8 cellular contexts compared by ENCODE assay signal in the genomic region with DNA sequence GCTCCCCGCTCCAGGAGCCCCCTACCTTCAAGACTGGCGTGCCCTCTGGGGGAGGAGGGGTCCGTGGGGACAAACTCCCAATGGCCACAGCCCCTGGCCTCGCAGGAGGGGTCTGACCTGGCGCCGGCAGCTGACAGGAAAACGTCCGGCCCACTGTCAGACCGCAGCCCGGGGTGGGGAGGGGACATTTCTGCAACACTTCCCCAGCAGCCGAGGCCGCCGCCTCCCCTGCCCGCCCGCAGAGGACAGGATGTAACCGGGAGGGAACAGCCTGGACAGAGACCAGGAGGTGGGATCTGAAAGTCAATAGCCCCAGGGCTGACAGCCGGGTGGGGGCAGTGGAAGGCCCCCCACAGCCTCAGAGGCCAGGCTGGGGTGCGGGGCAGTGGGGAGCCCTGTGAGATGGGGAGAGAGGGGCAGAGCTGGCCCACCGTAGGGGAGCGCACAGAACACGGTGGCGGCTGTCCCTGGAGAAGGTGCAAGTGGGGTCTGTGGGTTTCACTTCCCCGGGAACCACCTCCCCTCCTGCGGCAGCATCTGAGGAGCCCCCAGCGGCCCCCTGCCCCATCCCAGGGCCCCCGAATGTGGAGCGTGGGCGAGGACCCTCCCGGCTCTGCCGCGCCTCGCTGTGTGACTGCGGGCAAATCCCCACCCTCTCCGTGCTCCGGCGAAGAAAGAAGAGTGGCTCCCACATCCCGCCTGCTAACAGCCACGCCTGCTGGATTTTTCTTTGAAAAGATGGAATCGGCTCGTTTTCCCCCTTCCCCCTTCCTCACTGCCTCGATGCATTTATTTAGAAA. TPM values are rescaled to one million over a fixed set of nuclear protein-coding genes. Genes with fewer than 3 reads are reported as not detected.
DNase-seq lines count a peak whose midpoint lies in the region; ATAC-seq, FAIRE-seq and TF ChIP-seq lines count a peak whose summit lies in the region.

A gene with protein sequence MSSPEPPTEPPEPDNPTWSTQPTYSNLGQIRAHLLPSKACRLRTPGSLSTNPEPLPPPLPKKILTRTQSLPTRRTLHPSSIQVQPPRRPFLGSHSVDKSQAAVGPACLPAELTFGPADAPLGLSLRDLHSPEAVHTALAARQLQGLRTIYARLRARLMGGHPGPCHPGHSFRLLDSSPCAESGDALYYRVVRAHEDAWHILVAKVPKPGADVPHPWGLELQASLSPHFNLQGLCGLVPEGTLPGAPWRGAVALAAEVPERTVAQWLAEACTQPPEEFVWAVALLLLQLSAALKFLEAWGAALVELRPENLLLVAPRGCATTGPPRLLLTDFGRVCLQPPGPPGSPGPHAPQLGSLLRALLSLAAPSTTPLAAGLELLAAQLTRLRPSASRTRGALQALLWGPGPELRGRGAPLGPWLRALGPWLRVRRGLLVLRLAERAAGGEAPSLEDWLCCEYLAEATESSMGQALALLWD (minus strand): TSS at position 114 of the 800 bp plus-strand sequence. CDS start 1,244 bp downstream, outside the sequence.

- no peak within 1 kb of the TSS for H3K4me3 ChIP-seq in IMR-90 (ENCODE audit: insufficient read depth, low read depth, low read length)
- peak within 1 kb of the TSS; percentile 11; the same call in 1 of the 2 replicates for H3K4me3 ChIP-seq in K562
- no peak within 1 kb of the TSS for H3K4me3 ChIP-seq in MM.1S (ENCODE audit: low read length)

- ATAC-seq in IMR-90 (ENCODE audit: low read depth) (peak; percentile 85), K562 (peak; percentile 86)
- ATAC-seq in stimulated activated effector memory CD8-positive, alpha-beta T cell treated with anti-CD3 and anti-CD28 coated beads, Interleukin-12 subunit alpha, Interleukin-12 subunit beta, amount 100 ng/mL, for 72 hours = peak; percentile 58

- FAIRE-seq in K562 (lab: Jason Lieb, UNC) = no peak

- in situ Hi-C loops in IMR-90 (cut with MboI; ENCODE audit: low sequenced_read_pairs) (no loop called here), K562 (cut with MboI) (loop anchor here (5.0 kb wide), 1 partner anchor 105 kb away; no protein-coding TSS in a partner anchor)

- TF ChIP-seq POLR2A in IMR-90 (IDR thresholded peaks at IDR 0.05; ENCODE audit: low read depth, low read length) = no peak
- TF ChIP-seq POLR2A in K562 (conservative IDR thresholded peaks at IDR 0.05) = no peak

- peak within 1 kb of the TSS; percentile 37 for H3K4ac ChIP-seq in IMR-90 (ENCODE audit: low read depth, low read length)

- H3K27ac ChIP-seq in IMR-90 (ENCODE audit: insufficient read depth, low read length) = peak within 1 kb of the TSS; percentile 52; the same call in 1 of the 2 replicates
- peak within 1 kb of the TSS; percentile 10; the same call in 1 of the 3 replicates for H3K27ac ChIP-seq in K562 (ENCODE audit: extremely low read depth, low read depth, low read length)
- peak within 1 kb of the TSS; percentile 71 for H3K27ac ChIP-seq in layer of hippocampus (ENCODE audit: low read depth, low read length)
- no peak within 1 kb of the TSS for H3K27ac ChIP-seq in MM.1S (ENCODE audit: low read length)

- H3K9ac ChIP-seq in IMR-90 (ENCODE audit: low read depth, low read length) (peak within 1 kb of the TSS; percentile 32; the same call in 1 of the 2 replicates), K562 (ENCODE audit: insufficient read depth in 1 of 2, low read depth in 2 of 2, low read length in 2 of 2) (peak within 1 kb of the TSS in 1 of 2 experiments; percentile 90; a peak in 3 of 4 replicates), MM.1S (ENCODE audit: low read length) (no peak within 1 kb of the TSS)

- H3K27me3 ChIP-seq in IMR-90 (ENCODE audit: control insufficient read depth, insufficient read depth, low read length) (peaks cover 11% of the 10 kb centered on the region), K562 (ENCODE audit: control insufficient read depth in 2 of 2, insufficient read depth in 2 of 2, low read length in 2 of 2) (no peaks in the 10 kb centered on the region), layer of hippocampus (ENCODE audit: control insufficient read depth, insufficient read depth, low read length) (no peaks in the 10 kb centered on the region), MM.1S (replicated peaks; ENCODE audit: insufficient read depth, low read length) (0 out of 2 replicates have a peak, but pooled peaks cover 4% of the 10 kb centered on the region)

- CTCF ChIA-PET in IMR-90 (lab: Yijun Ruan, JAX) (no interaction called here), K562 (lab: Yijun Ruan, JAX; ENCODE audit: low intra/inter-chr PET ratio) (no interaction called here)

- peak; percentile 84 for DNase-seq in CD14-positive monocyte (ENCODE audit: low spot score)
- peak; percentile 24 for DNase-seq in IMR-90
- DNase-seq in K562 (ENCODE audit: extremely low read depth in 1 of 4, low spot score in 3 of 4) = peak; percentile 56 to 75 (median 64)
- DNase-seq in stimulated activated effector memory CD8-positive, alpha-beta T cell treated with anti-CD3 and anti-CD28 coated beads, Interleukin-12 subunit alpha, Interleukin-12 subunit beta, amount 100 ng/mL, for 72 hours (ENCODE audit: low spot score in 2 of 2) = no peak
- no peak for DNase-seq in NCI-H226
- DNase-seq in NCI-H1436 treated with DMSO at 0.1 percent for 48 hours (lab: John Stamatoyannopoulos, UW) = no peak
- no peak for DNase-seq in MM.1S

- peaks cover 12 to 30% of the 10 kb centered on the region in 2 donors for H3K36me3 Mint-ChIP-seq in CD14-positive monocyte
- peaks cover 35% of the 10 kb centered on the region for H3K36me3 Mint-ChIP-seq in stimulated activated effector memory CD8-positive, alpha-beta T cell treated with anti-CD3 and anti-CD28 coated beads, Interleukin-12 subunit alpha, Interleukin-12 subunit beta, amount 100 ng/mL, for 72 hours

- peak within 1 kb of the TSS; percentile 92 for H2AFZ ChIP-seq in IMR-90 (replicated peaks; ENCODE audit: low read length, poor library complexity)
- peak within 1 kb of the TSS; percentile 49 for H2AFZ ChIP-seq in K562 (ENCODE audit: low read depth, low read length)
- H2AFZ ChIP-seq in MM.1S (ENCODE audit: low read length) = no peak within 1 kb of the TSS

- peaks cover under 1% of the 10 kb centered on the region for H4K20me1 ChIP-seq in IMR-90 (ENCODE audit: insufficient read depth, low read length)
- H4K20me1 ChIP-seq in K562 (replicated peaks; ENCODE audit: control insufficient read depth, insufficient read depth, low read length) = no peaks in the 10 kb centered on the region
- no peaks in the 10 kb centered on the region for H4K20me1 ChIP-seq in MM.1S (ENCODE audit: insufficient read depth, low read length)

- no TSS peak for BruUV-seq in IMR-90 (replicated peaks; lab: Mats Ljungman, UMichigan)
- BruUV-seq in K562 (replicated peaks; lab: Mats Ljungman, UMichigan) = no TSS peak

- H2AK9ac ChIP-seq in IMR-90 (replicated peaks; ENCODE audit: low read depth, low read length, poor library complexity) = peak within 1 kb of the TSS; percentile 91

- H3K79me1 ChIP-seq in IMR-90 (ENCODE audit: low read depth in 1 of 2, low read length in 2 of 2) = peaks cover 0 to under 1% of the 10 kb centered on the region in 2 experiments; a peak in 1 of 4 replicates

- no peak within 1 kb of the TSS for H2BK20ac ChIP-seq in IMR-90 (ENCODE audit: low read depth, low read length)

- peak within 1 kb of the TSS; percentile 44; the same call in 1 of the 2 replicates for H4K5ac ChIP-seq in IMR-90 (ENCODE audit: low read depth, low read length)

- H3K27ac Mint-ChIP-seq in CD14-positive monocyte = peak within 1 kb of the TSS; percentile 87 to 94 (median 92)
- H3K27ac Mint-ChIP-seq in stimulated activated effector memory CD8-positive, alpha-beta T cell treated with anti-CD3 and anti-CD28 coated beads, Interleukin-12 subunit alpha, Interleukin-12 subunit beta, amount 100 ng/mL, for 72 hours = peak within 1 kb of the TSS; percentile 85

- H3K9me3 Mint-ChIP-seq in CD14-positive monocyte = peaks cover 0 to 4% (median 0%) of the 10 kb centered on the region in 7 donors
- H3K9me3 Mint-ChIP-seq in stimulated activated effector memory CD8-positive, alpha-beta T cell treated with anti-CD3 and anti-CD28 coated beads, Interleukin-12 subunit alpha, Interleukin-12 subunit beta, amount 100 ng/mL, for 72 hours = no peaks in the 10 kb centered on the region

- H2BK120ac ChIP-seq in IMR-90 (ENCODE audit: low read depth, low read length) = peak within 1 kb of the TSS; percentile 41; the same call in 1 of the 2 replicates

- no peaks in the 10 kb centered on the region for H3K9me2 ChIP-seq in MM.1S (replicated peaks; ENCODE audit: insufficient read depth, low read length)

- H3K4me1 Mint-ChIP-seq in CD14-positive monocyte = peaks cover 43% of the 10 kb centered on the region
- peaks cover 15% of the 10 kb centered on the region for H3K4me1 Mint-ChIP-seq in stimulated activated effector memory CD8-positive, alpha-beta T cell treated with anti-CD3 and anti-CD28 coated beads, Interleukin-12 subunit alpha, Interleukin-12 subunit beta, amount 100 ng/mL, for 72 hours

- H3K4me1 ChIP-seq in IMR-90 (ENCODE audit: control insufficient read depth, insufficient read depth, low read length) (peaks cover 7% of the 10 kb centered on the region), K562 (replicated peaks in 1 of 2; ENCODE audit: control insufficient read depth in 2 of 2, insufficient read depth in 2 of 2, low read length in 2 of 2) (peaks cover 0 to 27% of the 10 kb centered on the region in 2 experiments; a peak in 3 of 5 replicates), MM.1S (ENCODE audit: low read length) (no peaks in the 10 kb centered on the region)

- no peak within 1 kb of the TSS for H3K18ac ChIP-seq in IMR-90 (ENCODE audit: low read depth, low read length)

- H3K14ac ChIP-seq in IMR-90 (replicated peaks; ENCODE audit: low read depth, low read length) = 0 out of 2 replicates have a peak within 1 kb of the TSS, but pooled peaks have one; percentile 33

- no peak within 1 kb of the TSS for H2BK5ac ChIP-seq in IMR-90 (ENCODE audit: low read depth, low read length, poor library complexity, severe bottlenecking)

- H3K56ac ChIP-seq in IMR-90 (ENCODE audit: extremely low read depth, insufficient read depth, low read length) = no peak within 1 kb of the TSS

- no peaks in the 10 kb centered on the region for H3F3A ChIP-seq in MM.1S (ENCODE audit: insufficient read depth, low read length)

- H4K8ac ChIP-seq in IMR-90 (ENCODE audit: low read depth in 2 of 2, low read length in 2 of 2) = peak within 1 kb of the TSS; percentile 61 to 78; a peak in 3 of 4 replicates

- 0 out of 2 replicates have a peak within 1 kb of the TSS, but pooled peaks have one; percentile 25 for H3K23ac ChIP-seq in IMR-90 (ENCODE audit: low read depth, low read length)

- intact Hi-C loops in CD14-positive monocyte (cut with micrococcal nuclease) = loop anchor here in 1 of 2 donors (10.0 kb wide), 1 partner anchor 113 kb away; no protein-coding TSS in a partner anchor
- intact Hi-C loops in IMR-90 (cut with micrococcal nuclease) = no loop called here
- intact Hi-C loops in K562 (cut with micrococcal nuclease) = no loop called here

- H3K9me3 ChIP-seq in IMR-90 (ENCODE audit: control insufficient read depth, insufficient read depth, low read length) (no peaks in the 10 kb centered on the region), K562 (replicated peaks; ENCODE audit: control insufficient read depth, insufficient read depth, low read depth, low read length) (no peaks in the 10 kb centered on the region), MM.1S (replicated peaks; ENCODE audit: insufficient read depth, low read length) (no peaks in the 10 kb centered on the region)

- dilution Hi-C loops in IMR-90 (cut with HindIII; ENCODE audit: low sequenced_read_pairs, unreplicated experiment) = no loop called here

- TF ChIP-seq CTCF in CD14-positive monocyte (IDR thresholded peaks at IDR 0.05) = no peak
- no peak for TF ChIP-seq CTCF in IMR-90 (conservative IDR thresholded peaks at IDR 0.05; ENCODE audit: low read depth, low read length)
- no peak for TF ChIP-seq CTCF in K562 (IDR thresholded peaks at IDR 0.05 in 2 of 3, conservative IDR thresholded peaks at IDR 0.05 in 1 of 3; ENCODE audit: insufficient read depth in 2 of 3, low read depth in 1 of 3, low read length in 3 of 3)
- no peak for TF ChIP-seq CTCF in MM.1S (IDR thresholded peaks at IDR 0.05; ENCODE audit: low read length)

- H3K4me3 Mint-ChIP-seq in CD14-positive monocyte = peak within 1 kb of the TSS; percentile 88 to 94
- peak within 1 kb of the TSS; percentile 73 for H3K4me3 Mint-ChIP-seq in stimulated activated effector memory CD8-positive, alpha-beta T cell treated with anti-CD3 and anti-CD28 coated beads, Interleukin-12 subunit alpha, Interleukin-12 subunit beta, amount 100 ng/mL, for 72 hours

- no peak within 1 kb of the TSS for H2BK15ac ChIP-seq in IMR-90 (ENCODE audit: low read depth, low read length)

- H3K79me2 ChIP-seq in K562 (ENCODE audit: control insufficient read depth, insufficient read depth, low read length) (no peaks in the 10 kb centered on the region), MM.1S (ENCODE audit: low read length) (no peaks in the 10 kb centered on the region)

- H3K36me3 ChIP-seq in IMR-90 (ENCODE audit: control insufficient read depth, insufficient read depth, low read length) (no peaks in the 10 kb centered on the region), K562 (ENCODE audit: control insufficient read depth, insufficient read depth, low read length) (no peaks in the 10 kb centered on the region), MM.1S (replicated peaks; ENCODE audit: insufficient read depth, low read length) (no peaks in the 10 kb centered on the region)

- 13% methylated on average over 15 of the region's 41 CpGs; no CpG with 5 or more reads in 1 of the 2 experiments for WGBS in IMR-90 (ENCODE audit: extremely low coverage in 2 of 2, insufficient read length in 1 of 2), 2 experiments
- WGBS in K562 (ENCODE audit: insufficient coverage, low coverage, missing lambda C conversion rate) = 31% methylated on average over 23 of the region's 41 CpGs

- H3K9me1 ChIP-seq in IMR-90 (ENCODE audit: insufficient read depth, low read length) = no peaks in the 10 kb centered on the region
- no peaks in the 10 kb centered on the region for H3K9me1 ChIP-seq in K562 (ENCODE audit: control insufficient read depth, insufficient read depth, low read length)

- H2AK5ac ChIP-seq in IMR-90 (ENCODE audit: low read depth, low read length) = peak within 1 kb of the TSS; percentile 78; the same call in 1 of the 2 replicates

- peak within 1 kb of the TSS; percentile 68 for H3K4me2 ChIP-seq in IMR-90 (ENCODE audit: low read depth, low read length)
- H3K4me2 ChIP-seq in K562 (ENCODE audit: insufficient read depth, low read length) = peak within 1 kb of the TSS; percentile 35
- no peak within 1 kb of the TSS for H3K4me2 ChIP-seq in MM.1S (ENCODE audit: low read depth, low read length)

- H4K91ac ChIP-seq in IMR-90 (ENCODE audit: insufficient read depth, low read depth, low read length) = peak within 1 kb of the TSS; percentile 41; the same call in 1 of the 2 replicates

- no peak for TF ChIP-seq EP300 in K562 (IDR thresholded peaks at IDR 0.05; ENCODE audit: low read length)

- TF ChIP-seq RAD21 in IMR-90 (IDR thresholded peaks at IDR 0.05; ENCODE audit: low read length) (no peak), K562 (CRISPR knock-in tag; conservative IDR thresholded peaks at IDR 0.05 in 1 of 2, IDR thresholded peaks at IDR 0.05 in 1 of 2) (0 out of 4 replicates have a peak, but pooled peaks of 1 of the 2 experiments have one; percentile 15)

- H3K27me3 Mint-ChIP-seq in CD14-positive monocyte (ENCODE audit: low read depth in 3 of 3) = peaks cover 4 to 9% (median 4%) of the 10 kb centered on the region in 3 donors

- POLR2A ChIA-PET in IMR-90 (lab: Charles Lee; ENCODE audit: unreplicated experiment) (no interaction called here), K562 (lab: Yijun Ruan, JAX) (interaction anchor here (0.6 to 1.4 kb wide), 6 partner anchors 9 to 190 kb away, joined by 3 to 5 read pairs (median 3); no protein-coding TSS in a partner anchor)

RNA-seq across cellular contexts. Expression of the gene that starts here (rescaled TPM):
- polyA plus RNA-seq in CD14-positive monocyte (1 to 10 TPM; 2.9 to 6.3 TPM), IMR-90 (2012; rRNA removed) (0.09 and 0.19 TPM in 2 replicates), K562 (2011; rRNA removed) (0.03 TPM in 1 of 2 replicates, not detected in the other), K562 (2014; fragmentation: Illumina TruSeq; extraction: Trizol) (0.06 TPM in 1 of 2 replicates, not detected in the other), K562 (2014; fragmentation: Nextera tagmentation; extraction: Ambion mirVana) (not detected), K562 (2014; rRNA removed) (0.07 TPM in 1 of 2 replicates, not detected in the other)
- total RNA-seq in IMR-90 (2012; rRNA removed) (under 0.01 TPM in 1 of 2 replicates, not detected in the other), K562 (2014; rRNA removed) (0.16 TPM in 1 of 2 replicates, not detected in the other), K562 (2014; rRNA removed; fragmentation: Illumina TruSeq; extraction: Trizol) (not detected in 2 replicates), K562 (2015; rRNA removed; fragmentation: Illumina TruSeq; extraction: Trizol) (not detected in 2 replicates), K562 (2021) (0.13 and 0.40 TPM in 2 replicates)
- 0.09 and 0.15 TPM in 2 replicates for polyA plus RNA-seq in IMR-90 (2012; cell fraction: cytosol; rRNA removed)
- polyA plus RNA-seq in IMR-90 (2012; cell fraction: nucleus; rRNA removed; ENCODE audit: low replicate concordance) = 0.14 TPM in 1 of 2 replicates, not detected in the other
- total RNA-seq in K562 (2011; cell fraction: chromatin; rRNA removed; ENCODE audit: low replicate concordance) = 0.49 TPM in 1 of 2 replicates, not detected in the other
- 0.17 TPM in 1 of 2 replicates, not detected in the other for total RNA-seq in K562 (2011; cell fraction: nucleolus; rRNA removed)
- total RNA-seq in K562 (2011; cell fraction: nucleoplasm; rRNA removed) = not detected in 2 replicates
- polyA plus RNA-seq in K562 (2011; cell fraction: cytosol; rRNA removed) = not detected in 2 replicates
- 0.10 TPM in 1 of 2 replicates, not detected in the other for polyA plus RNA-seq in K562 (2011; cell fraction: nucleus; rRNA removed)
- 0.27 and 0.66 TPM in 2 replicates for polyA plus RNA-seq in K562 (2012)
- not detected in 2 replicates for polyA minus RNA-seq in K562 (2011; rRNA and poly(A)+ RNA removed)
- polyA minus RNA-seq in K562 (2011; cell fraction: cytosol; rRNA and poly(A)+ RNA removed) = not detected in 2 replicates
- 0.11 and 0.13 TPM in 2 replicates for polyA minus RNA-seq in K562 (2011; cell fraction: nucleus; rRNA and poly(A)+ RNA removed)

Comparison
In these comparisons a context has a peak if more than half of its experiments do, and no peak if none do; other contexts are left out.
1. Peak in DNase-seq, ATAC-seq, H3K27ac ChIP-seq, H3K9ac ChIP-seq and H3K4me2 ChIP-seq in IMR-90; RNA of the gene not detected or under 1 TPM.
2. Peak in DNase-seq, ATAC-seq, H3K4me3 ChIP-seq, H3K27ac ChIP-seq and H3K4me2 ChIP-seq in K562; RNA of the gene not detected or under 1 TPM.